1 cellular context compared by ENCODE assay signal in genomic region chr3:24810881-24811280, GRCh38.
TF ChIP-seq lines count a peak whose summit lies in the region.

No MANE protein-coding gene starts in this region.

TF ChIP-seq in HepG2, 621 proteins besides CTCF, POLR2A, EP300 and RAD21 (continued from another document):
- TF ChIP-seq ZNF597 (CRISPR knock-in tag; IDR thresholded peaks at IDR 0.05): no peak
